Comparison of ENCODE assay signal across 1 cellular context in the genomic region with DNA sequence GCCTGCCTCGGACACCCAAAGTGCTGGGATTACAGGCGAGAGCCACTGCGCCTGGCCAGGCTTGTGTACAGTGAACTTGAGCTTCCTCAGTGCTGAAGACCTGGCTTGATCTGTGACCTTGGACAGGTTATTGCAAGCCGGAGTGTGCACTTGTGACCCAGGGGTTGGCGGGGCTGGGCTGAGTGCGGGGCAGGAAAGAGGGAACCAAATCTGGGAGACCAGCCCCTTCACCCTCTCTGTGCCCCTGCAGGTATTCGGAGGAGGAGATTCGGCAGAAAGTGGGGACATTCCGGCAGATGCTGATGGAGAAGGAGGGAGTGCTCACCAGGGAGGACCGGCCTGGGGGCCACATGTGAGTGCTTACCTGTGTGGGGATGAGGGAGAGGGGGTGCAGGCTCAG.
TF ChIP-seq lines count a peak whose summit lies in the region.

No MANE protein-coding gene starts in this region.

TF ChIP-seq in K562, 482 proteins besides CTCF, POLR2A, EP300 and RAD21:
- TF ChIP-seq ZNF263 (CRISPR knock-in tag; IDR thresholded peaks at IDR 0.05; ENCODE audit: borderline replicate concordance) (peak; percentile 72), CREM (IDR thresholded peaks at IDR 0.05; ENCODE audit: low read depth) (no peak)
